8 cellular contexts compared by ENCODE assay signal in the genomic region with DNA sequence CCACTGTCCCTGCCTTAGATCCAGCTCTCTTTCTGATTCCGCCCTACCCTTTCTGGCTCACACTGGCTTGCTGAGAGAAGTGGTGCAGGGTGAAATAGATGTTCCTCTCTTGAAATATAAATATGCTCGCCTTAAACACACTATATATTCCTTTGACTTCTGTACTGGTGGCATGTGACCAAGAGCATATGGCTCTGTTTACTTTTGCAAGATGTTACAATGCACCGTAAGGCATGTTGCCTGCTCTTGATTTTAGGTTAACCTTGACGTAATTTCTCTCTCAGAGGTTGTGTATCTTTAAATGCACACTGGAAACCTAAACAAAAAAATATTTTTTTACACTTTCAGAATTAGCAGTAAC. TPM values are rescaled to one million over a fixed set of nuclear protein-coding genes. Genes with fewer than 3 reads are reported as not detected.
DNase-seq lines count a peak whose midpoint lies in the region; ATAC-seq and TF ChIP-seq lines count a peak whose summit lies in the region.

No MANE protein-coding gene starts in this region.

- H3K9me3 ChIP-seq in ES-I3 (ENCODE audit: control insufficient read depth, insufficient read depth, low read length) (no peaks in the 10 kb centered on the region), mammary epithelial cell (replicated peaks; ENCODE audit: insufficient read depth, low read length) (no peaks in the 10 kb centered on the region)
- H3K9me3 ChIP-seq in naive thymus-derived CD4-positive, alpha-beta T cell (ENCODE audit: control insufficient read depth in 2 of 3, low read length in 3 of 3) = peaks cover 0 to 3% (median 0%) of the 10 kb centered on the region in 3 experiments

- peaks cover 4 to 34% (median 25%) of the 10 kb centered on the region in 5 donors for H3K36me3 Mint-ChIP-seq in naive thymus-derived CD4-positive, alpha-beta T cell

- in situ Hi-C loops in mammary epithelial cell (cut with MboI; ENCODE audit: low sequenced_read_pairs in 2 of 2) = loop anchor here in 1 of 2 donors (25.0 kb wide), 1 partner anchor 302 kb away; no protein-coding TSS in a partner anchor

- H3K36me3 ChIP-seq in ES-I3 (ENCODE audit: insufficient read depth, low read length) (no peaks in the 10 kb centered on the region), mammary epithelial cell (ENCODE audit: insufficient read depth, low read length) (no peaks in the 10 kb centered on the region)
- peaks cover 0 to 3% (median 0%) of the 10 kb centered on the region in 3 experiments for H3K36me3 ChIP-seq in naive thymus-derived CD4-positive, alpha-beta T cell (ENCODE audit: control insufficient read depth in 2 of 3, insufficient read depth in 3 of 3, low read length in 3 of 3)

- peak overlapping the region; percentile 91 to 100 (median 98) for H3K4me3 Mint-ChIP-seq in naive thymus-derived CD4-positive, alpha-beta T cell

- H3K79me2 ChIP-seq in mammary epithelial cell (ENCODE audit: insufficient read depth, low read length) = peaks cover 52% of the 10 kb centered on the region

- peaks cover 8% of the 10 kb centered on the region for H3K27me3 ChIP-seq in mammary epithelial cell (ENCODE audit: insufficient read depth, low read length)
- peaks cover 18 to 28% of the 10 kb centered on the region in 2 donors for H3K27me3 ChIP-seq in naive thymus-derived CD4-positive, alpha-beta T cell (ENCODE audit: control insufficient read depth in 2 of 2, insufficient read depth in 2 of 2, low read length in 2 of 2)

- TF ChIP-seq CTCF in mammary epithelial cell (conservative IDR thresholded peaks at IDR 0.05 in 1 of 2, IDR thresholded peaks at IDR 0.05 in 1 of 2; ENCODE audit: extremely low read depth in 1 of 2, insufficient read depth in 1 of 2, low read depth in 1 of 2, low read length in 2 of 2) = no peak

- peak; percentile 2 for ATAC-seq in HG03520 (IDR thresholded peaks at IDR 0.05; ENCODE audit: unreplicated experiment)
- no peak for ATAC-seq in naive thymus-derived CD4-positive, alpha-beta T cell
- ATAC-seq in HG02885 (IDR thresholded peaks at IDR 0.05; ENCODE audit: poor library complexity, unreplicated experiment) = no peak
- ATAC-seq in GM21447 (IDR thresholded peaks at IDR 0.05; ENCODE audit: unreplicated experiment) = no peak

- peaks cover 41 to 84% (median 62%) of the 10 kb centered on the region in 7 donors for H3K4me1 Mint-ChIP-seq in naive thymus-derived CD4-positive, alpha-beta T cell

- peaks cover 33 to 39% (median 37%) of the 10 kb centered on the region in 5 donors for H3K27me3 Mint-ChIP-seq in naive thymus-derived CD4-positive, alpha-beta T cell

- 19% methylated on average over 4 of the region's 4 CpGs for WGBS in mammary epithelial cell (ENCODE audit: low coverage, missing lambda C conversion rate)

- peak overlapping the region; percentile 98 for H2AFZ ChIP-seq in mammary epithelial cell (ENCODE audit: low read depth, low read length)

- H3K27ac Mint-ChIP-seq in naive thymus-derived CD4-positive, alpha-beta T cell = peak overlapping the region in 8 of 9 donors; percentile 75 to 93 (median 88)

- dilution Hi-C loops in mammary epithelial cell (cut with HindIII; ENCODE audit: low sequenced_read_pairs) = no loop called here

- H3K9me3 Mint-ChIP-seq in naive thymus-derived CD4-positive, alpha-beta T cell = peaks cover 0 to 29% (median 15%) of the 10 kb centered on the region in 11 donors

- BruUV-seq in mammary epithelial cell (replicated peaks; lab: Mats Ljungman, UMichigan) = no TSS peak

- peaks cover 4% of the 10 kb centered on the region; the same call in 1 of the 2 replicates for H3K4me1 ChIP-seq in ES-I3 (ENCODE audit: insufficient read depth, low read length)
- peaks cover 12% of the 10 kb centered on the region for H3K4me1 ChIP-seq in mammary epithelial cell (ENCODE audit: insufficient read depth, low read length)
- peaks cover 26 to 32% of the 10 kb centered on the region in 2 donors for H3K4me1 ChIP-seq in naive thymus-derived CD4-positive, alpha-beta T cell (ENCODE audit: control insufficient read depth in 2 of 2, insufficient read depth in 2 of 2, low read length in 2 of 2)

- peak overlapping the region; percentile 90 for H3K4me2 ChIP-seq in mammary epithelial cell (ENCODE audit: insufficient read depth, low read depth, low read length)

- no peaks in the 10 kb centered on the region for H4K20me1 ChIP-seq in mammary epithelial cell (ENCODE audit: insufficient read depth, low read length)

- H3K27ac ChIP-seq in mammary epithelial cell (ENCODE audit: insufficient read depth, low read depth, low read length) = peak overlapping the region; percentile 74
- H3K27ac ChIP-seq in naive thymus-derived CD4-positive, alpha-beta T cell (ENCODE audit: low read depth, low read length) = peak overlapping the region; percentile 61

- POLR2A ChIA-PET in naive thymus-derived CD4-positive, alpha-beta T cell (lab: Charles Lee) = interaction anchor here (1.9 to 5.2 kb wide), 2 partner anchors 13 to 534 kb away, joined by 9 to 31 read pairs; partner anchors contain the start of gene GFM1

- intact Hi-C loops in mammary epithelial cell (cut with micrococcal nuclease) = loop anchor here (1.0 to 2.0 kb wide), 2 partner anchors 50 to 58 kb away; no protein-coding TSS in a partner anchor
- intact Hi-C loops in naive thymus-derived CD4-positive, alpha-beta T cell (cut with micrococcal nuclease) = loop anchor here (1.0 to 5.0 kb wide), 6 partner anchors 12 to 691 kb away; partner anchors contain the start of gene GFM1 (in 2 of the 2)

- H3K9ac ChIP-seq in ES-I3 (ENCODE audit: low read depth, low read length) = peak overlapping the region; percentile 88
- H3K9ac ChIP-seq in mammary epithelial cell (ENCODE audit: insufficient read depth, low read length) = peak overlapping the region; percentile 78

- H3K4me3 ChIP-seq in mammary epithelial cell (replicated peaks in 1 of 3; ENCODE audit: insufficient read depth in 1 of 3, low read depth in 2 of 3, low read length in 3 of 3) = peak overlapping the region; percentile 65 to 87 (median 86)
- peak overlapping the region; percentile 90 for H3K4me3 ChIP-seq in naive thymus-derived CD4-positive, alpha-beta T cell (ENCODE audit: low read length)

- no peak for DNase-seq in mammary epithelial cell
- no peak for DNase-seq in naive thymus-derived CD4-positive, alpha-beta T cell
- DNase-seq in occipital lobe (lab: John Stamatoyannopoulos, UW) = no peak
- no peak for DNase-seq in iPS-NIHi11 (ENCODE audit: low spot score)

- CTCF ChIA-PET in mammary epithelial cell (lab: Charles Lee; ENCODE audit: low non-redundant PET) = interaction anchor here (0.6 kb wide), 1 partner anchor 343 kb away, joined by 8 read pairs; no protein-coding TSS in a partner anchor
- CTCF ChIA-PET in naive thymus-derived CD4-positive, alpha-beta T cell (lab: Charles Lee) = no interaction called here

RNA-seq across cellular contexts. Expression of gene RSRC1, which starts 0.7 kb away (rescaled TPM):
- total RNA-seq in mammary epithelial cell (10 to 100 TPM; 30.0 to 35.6 TPM), occipital lobe (47.6 TPM)
- 8.4 TPM for polyA plus RNA-seq in mammary epithelial cell
- 7.6 TPM for polyA minus RNA-seq in mammary epithelial cell
- total RNA-seq in naive thymus-derived CD4-positive, alpha-beta T cell = 10 to 100 TPM; 30.0 to 45.0 (median 37.4) TPM
- polyA plus RNA-seq in naive thymus-derived CD4-positive, alpha-beta T cell = 10 to 100 TPM; 34.0 to 43.1 TPM

RNA-seq across cellular contexts. Expression of gene SHOX2, which starts 4.4 kb away (rescaled TPM):
- total RNA-seq in mammary epithelial cell (1 to 10 TPM in 1 of 2 donors, not detected in 1; 1.2 TPM), occipital lobe (not detected)
- 0.05 TPM for polyA plus RNA-seq in mammary epithelial cell
- 0.26 TPM for polyA minus RNA-seq in mammary epithelial cell
- not detected for total RNA-seq in naive thymus-derived CD4-positive, alpha-beta T cell
- not detected for polyA plus RNA-seq in naive thymus-derived CD4-positive, alpha-beta T cell
